In the genomic region with DNA sequence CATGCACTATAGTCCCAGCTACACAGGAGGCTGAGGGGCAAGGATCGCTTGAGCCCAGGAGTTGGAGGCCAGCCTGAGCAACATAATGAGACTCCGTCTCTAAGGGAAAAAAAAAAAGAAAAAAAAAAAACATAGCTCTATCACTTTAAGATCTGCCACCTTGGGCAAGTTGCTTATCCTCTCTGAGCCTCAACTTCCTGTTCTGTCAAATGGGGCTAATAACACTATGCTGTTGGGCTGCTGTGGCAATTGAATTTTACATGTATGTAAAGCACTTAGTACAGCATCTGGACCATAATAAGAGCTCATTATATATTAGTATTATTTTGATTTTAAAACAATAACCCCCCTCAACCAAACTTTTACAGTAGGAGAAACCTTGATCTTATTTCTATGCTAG, we compare ENCODE assay signal across 18 cellular contexts.
A peak's percentile ranks its signal among the peaks of the same experiment; 100 is the strongest.
DNase-seq lines count a peak whose midpoint lies in the region; ATAC-seq, FAIRE-seq and TF ChIP-seq lines count a peak whose summit lies in the region.
"Had no signal": no experiment of that assay in that cellular context is flagged by ENCODE, and none has a peak within 500 bp of the region (broad histone marks: within the 10 kb centered on the region; RNA-seq: fewer than 3 reads in every experiment).

No MANE protein-coding gene starts in this region.

- no peaks in the 10 kb centered on the region for H3K27me3 Mint-ChIP-seq in activated CD8-positive, alpha-beta memory T cell treated with anti-CD3 and anti-CD28 coated beads, Interleukin-2, amount 10 ng/mL, durations not matched to agents 7 days and 5 days
- H3K27me3 Mint-ChIP-seq in naive thymus-derived CD4-positive, alpha-beta T cell, result no peaks in the 10 kb centered on the region
- no peaks in the 10 kb centered on the region for H3K27me3 Mint-ChIP-seq in CD14-positive monocyte (ENCODE audit: low read depth in 3 of 3)
- H3K27me3 Mint-ChIP-seq: IgD-negative memory B cell had no signal

- H3K4me3 Mint-ChIP-seq in activated CD8-positive, alpha-beta memory T cell treated with anti-CD3 and anti-CD28 coated beads, Interleukin-2, amount 10 ng/mL, durations not matched to agents 7 days and 5 days, result no peak overlapping the region
- H3K4me3 Mint-ChIP-seq in naive thymus-derived CD4-positive, alpha-beta T cell, result no peak overlapping the region
- H3K4me3 Mint-ChIP-seq in CD14-positive monocyte, result no peak overlapping the region
- H3K4me3 Mint-ChIP-seq: IgD-negative memory B cell had no signal

- no peaks in the 10 kb centered on the region for H3K4me1 ChIP-seq in GM12878 (ENCODE audit: control insufficient read depth, insufficient read depth, low read length)
- peaks cover 0 to 36% of the 10 kb centered on the region in 2 donors for H3K4me1 ChIP-seq in naive thymus-derived CD4-positive, alpha-beta T cell (ENCODE audit: control insufficient read depth in 2 of 2, insufficient read depth in 2 of 2, low read length in 2 of 2)
- H3K4me1 ChIP-seq: BLaER1 treated with 17β-estradiol and CSF1 and Interleukin-3, amounts not matched to agents 10 nM and 100 nM; SJCRH30 had no signal

- H3K9me3 ChIP-seq in KOPT-K1 (ENCODE audit: insufficient read depth, low read length, poor library complexity, severe bottlenecking), result no peaks in the 10 kb centered on the region
- no peaks in the 10 kb centered on the region; the same call in 2 of the 3 replicates for H3K9me3 ChIP-seq in GM12878 (replicated peaks; ENCODE audit: control insufficient read depth, insufficient read depth, low read length)
- no peaks in the 10 kb centered on the region for H3K9me3 ChIP-seq in naive thymus-derived CD4-positive, alpha-beta T cell (ENCODE audit: control insufficient read depth in 2 of 3, low read length in 3 of 3)
- H3K9me3 ChIP-seq: BLaER1 treated with 17β-estradiol and CSF1 and Interleukin-3, amounts not matched to agents 10 nM and 100 nM; SJCRH30 had no signal

- no peak overlapping the region for H2AFZ ChIP-seq in GM12878 (ENCODE audit: control insufficient read depth, low read depth, low read length)

- TF ChIP-seq RAD21 in GM12878 (IDR thresholded peaks at IDR 0.05; ENCODE audit: insufficient read depth, low read depth, low read length), result no peak

- H3K4me3 ChIP-seq in GM12878, result no peak overlapping the region
- H3K4me3 ChIP-seq in naive thymus-derived CD4-positive, alpha-beta T cell (ENCODE audit: low read length), result no peak overlapping the region
- H3K4me3 ChIP-seq: BLaER1 treated with 17β-estradiol and CSF1 and Interleukin-3, amounts not matched to agents 10 nM and 100 nM; SJCRH30 had no signal

- FAIRE-seq in GM12878 (lab: Jason Lieb, UNC), result no peak
- FAIRE-seq: GM19239 had no signal

- H3K27me3 ChIP-seq in GM12878 (replicated peaks in 1 of 2; ENCODE audit: control insufficient read depth in 2 of 2, insufficient read depth in 2 of 2, low read length in 1 of 2), result no peaks in the 10 kb centered on the region
- H3K27me3 ChIP-seq in naive thymus-derived CD4-positive, alpha-beta T cell (ENCODE audit: control insufficient read depth in 2 of 2, insufficient read depth in 2 of 2, low read length in 2 of 2), result no peaks in the 10 kb centered on the region
- H3K27me3 ChIP-seq: BLaER1 treated with 17β-estradiol and CSF1 and Interleukin-3, amounts not matched to agents 10 nM and 100 nM; SJCRH30 had no signal

- H3K36me3 Mint-ChIP-seq in activated CD8-positive, alpha-beta memory T cell treated with anti-CD3 and anti-CD28 coated beads, Interleukin-2, amount 10 ng/mL, durations not matched to agents 7 days and 5 days, result peaks cover 19% of the 10 kb centered on the region
- H3K36me3 Mint-ChIP-seq in naive thymus-derived CD4-positive, alpha-beta T cell, result peaks cover 0 to 12% (median 7%) of the 10 kb centered on the region in 5 donors
- peaks cover 9 to 19% of the 10 kb centered on the region in 2 donors for H3K36me3 Mint-ChIP-seq in CD14-positive monocyte
- H3K36me3 Mint-ChIP-seq: IgD-negative memory B cell had no signal

- BruUV-seq in GM12878 (replicated peaks; lab: Mats Ljungman, UMichigan), result no TSS peak

- intact Hi-C loops in GM12878 (cut with micrococcal nuclease; ENCODE audit: unreplicated experiment), result no loop called here
- intact Hi-C loops in naive thymus-derived CD4-positive, alpha-beta T cell (cut with micrococcal nuclease), result no loop called here
- intact Hi-C loops in CD14-positive monocyte (cut with micrococcal nuclease), result no loop called here

- CTCF ChIA-PET in activated CD8-positive, alpha-beta memory T cell treated with anti-CD3 and anti-CD28 coated beads, Interleukin-2, amount 10 ng/mL, durations not matched to agents 7 days and 5 days (lab: Charles Lee), result interaction anchor here (0.7 to 1.2 kb wide), 3 partner anchors 40 to 104 kb away, joined by 3 read pairs; no protein-coding TSS in a partner anchor
- CTCF ChIA-PET in GM12878 (lab: Yijun Ruan, JAX), result interaction anchor here (0.9 to 1.5 kb wide), 4 partner anchors 12 to 106 kb away, joined by 3 to 5 read pairs (median 4); no protein-coding TSS in a partner anchor
- CTCF ChIA-PET in naive thymus-derived CD4-positive, alpha-beta T cell (lab: Charles Lee), result no interaction called here

- no peak overlapping the region for H3K9ac ChIP-seq in GM12878 (ENCODE audit: control insufficient read depth, insufficient read depth, low read length)
- H3K9ac ChIP-seq: BLaER1 treated with 17β-estradiol and CSF1 and Interleukin-3, amounts not matched to agents 10 nM and 100 nM had no signal

- H3K27ac ChIP-seq in KOPT-K1 (ENCODE audit: low read depth, low read length, poor library complexity, severe bottlenecking) (peak overlapping the region; percentile 11), GM12878 (ENCODE audit: control insufficient read depth, insufficient read depth) (no peak overlapping the region)
- H3K27ac ChIP-seq in naive thymus-derived CD4-positive, alpha-beta T cell (ENCODE audit: low read depth, low read length), result no peak overlapping the region
- H3K27ac ChIP-seq: BLaER1 treated with 17β-estradiol and CSF1 and Interleukin-3, amounts not matched to agents 10 nM and 100 nM; SJCRH30 had no signal

- TF ChIP-seq CTCF in GM12878 (IDR thresholded peaks at IDR 0.05 in 2 of 3, conservative IDR thresholded peaks at IDR 0.05 in 1 of 3; ENCODE audit: control insufficient read depth in 2 of 3, extremely low read depth in 1 of 3, insufficient read depth in 1 of 3, low read depth in 3 of 3, low read length in 3 of 3) (no peak), CD14-positive monocyte (IDR thresholded peaks at IDR 0.05) (no peak)

- WGBS in GM12878 (ENCODE audit: insufficient coverage, insufficient replicate concordance, low lambda C conversion rate, missing lambda C conversion rate), result 47% methylated on average over 2 of the region's 2 CpGs

- DNase-seq in activated CD8-positive, alpha-beta memory T cell treated with anti-CD3 and anti-CD28 coated beads, Interleukin-2, amount 10 ng/mL, durations not matched to agents 7 days and 5 days, result no peak
- DNase-seq in activated CD8-positive, alpha-beta memory T cell treated with anti-CD3 and anti-CD28 coated beads, Interleukin-2, amount 50 U/mL, for 4 hours, result no peak
- DNase-seq in GM12878 (ENCODE audit: low read depth, low spot score) (no peak), CD14-positive monocyte (ENCODE audit: low spot score) (no peak)
- DNase-seq in naive thymus-derived CD4-positive, alpha-beta T cell, result no peak
- DNase-seq: DMS53, H7, MV-4-11, NCI-H1930, NCI-H526 treated with DMSO at 0.1 percent for 48 hours, RPMI8226, SJCRH30 had no signal

- no peak for TF ChIP-seq POLR2A in GM12878 (IDR thresholded peaks at IDR 0.05; ENCODE audit: low read depth, low read length)

- no peak for TF ChIP-seq EP300 in GM12878 (IDR thresholded peaks at IDR 0.05; ENCODE audit: borderline replicate concordance in 1 of 2, control insufficient read depth in 1 of 2, low read depth in 2 of 2, low read length in 2 of 2)

- POLR2A ChIA-PET in GM12878 (lab: Charles Lee), result interaction anchor here (0.6 kb wide), 1 partner anchor 141 kb away, joined by 3 read pairs; a partner anchor contains a TSS
- POLR2A ChIA-PET in naive thymus-derived CD4-positive, alpha-beta T cell (lab: Charles Lee), result interaction anchor here (0.7 kb wide), 1 partner anchor 272 kb away, joined by 4 read pairs; no protein-coding TSS in a partner anchor

- H3K27ac Mint-ChIP-seq in activated CD8-positive, alpha-beta memory T cell treated with anti-CD3 and anti-CD28 coated beads, Interleukin-2, amount 10 ng/mL, durations not matched to agents 7 days and 5 days, result peak overlapping the region; percentile 73
- peak overlapping the region in 1 of 9 donors; percentile 8 for H3K27ac Mint-ChIP-seq in naive thymus-derived CD4-positive, alpha-beta T cell
- no peak overlapping the region for H3K27ac Mint-ChIP-seq in CD14-positive monocyte

- H3K4me2 ChIP-seq in GM12878 (ENCODE audit: control insufficient read depth, insufficient read depth), result no peak overlapping the region
- H3K4me2 ChIP-seq: BLaER1 treated with 17β-estradiol and CSF1 and Interleukin-3, amounts not matched to agents 10 nM and 100 nM had no signal

- peaks cover 51% of the 10 kb centered on the region for H3K4me1 Mint-ChIP-seq in activated CD8-positive, alpha-beta memory T cell treated with anti-CD3 and anti-CD28 coated beads, Interleukin-2, amount 10 ng/mL, durations not matched to agents 7 days and 5 days
- peaks cover 0 to 32% (median 4%) of the 10 kb centered on the region in 7 donors for H3K4me1 Mint-ChIP-seq in naive thymus-derived CD4-positive, alpha-beta T cell
- peaks cover 1% of the 10 kb centered on the region for H3K4me1 Mint-ChIP-seq in CD14-positive monocyte

- in situ Hi-C loops in GM12878 (cut with MboI), result no loop called here

- ATAC-seq in activated CD8-positive, alpha-beta memory T cell treated with anti-CD3 and anti-CD28 coated beads, Interleukin-2, amount 10 ng/mL, durations not matched to agents 7 days and 5 days, result no peak
- ATAC-seq in GM12878 (peak; percentile 53), GM21367 (IDR thresholded peaks at IDR 0.05; ENCODE audit: unreplicated experiment) (no peak), HG02852 (IDR thresholded peaks at IDR 0.05; ENCODE audit: unreplicated experiment) (no peak)
- ATAC-seq in naive thymus-derived CD4-positive, alpha-beta T cell, result peak; percentile 52

- H3K36me3 ChIP-seq in KOPT-K1 (ENCODE audit: insufficient read depth, low read length) (no peaks in the 10 kb centered on the region), GM12878 (ENCODE audit: control insufficient read depth in 2 of 2, insufficient read depth in 2 of 2, low read length in 1 of 2) (no peaks in the 10 kb centered on the region; a peak in 1 of 4 replicates)
- no peaks in the 10 kb centered on the region for H3K36me3 ChIP-seq in naive thymus-derived CD4-positive, alpha-beta T cell (ENCODE audit: control insufficient read depth in 2 of 3, insufficient read depth in 3 of 3, low read length in 3 of 3)
- H3K36me3 ChIP-seq: SJCRH30 had no signal

- RAD21 ChIA-PET in GM12878 (lab: Charles Lee; ENCODE audit: unreplicated experiment), result interaction anchor here (0.5 to 1.0 kb wide), 2 partner anchors 112 to 182 kb away, joined by 3 to 4 read pairs; no protein-coding TSS in a partner anchor

- no peaks in the 10 kb centered on the region for H3K79me2 ChIP-seq in GM12878 (ENCODE audit: control insufficient read depth, insufficient read depth, low read length)

- no peaks in the 10 kb centered on the region for H4K20me1 ChIP-seq in GM12878 (ENCODE audit: control insufficient read depth, insufficient read depth)

- SMC1A ChIA-PET in GM12878 (lab: Charles Lee; ENCODE audit: uncharacterized antibody, unreplicated experiment), result interaction anchor here (0.6 to 1.9 kb wide), 8 partner anchors 14 to 1041 kb away, joined by 3 to 6 read pairs (median 3); no protein-coding TSS in a partner anchor

- H3K9me3 Mint-ChIP-seq in activated CD8-positive, alpha-beta memory T cell treated with anti-CD3 and anti-CD28 coated beads, Interleukin-2, amount 10 ng/mL, durations not matched to agents 7 days and 5 days (ENCODE audit: low read depth), result no peaks in the 10 kb centered on the region
- H3K9me3 Mint-ChIP-seq in naive thymus-derived CD4-positive, alpha-beta T cell, result peaks cover 0 to 3% (median 0%) of the 10 kb centered on the region in 11 donors
- peaks cover 0 to 2% (median 0%) of the 10 kb centered on the region in 7 donors for H3K9me3 Mint-ChIP-seq in CD14-positive monocyte
- H3K9me3 Mint-ChIP-seq: IgD-negative memory B cell had no signal

Comparison
In these comparisons a context has a peak if more than half of its experiments do, and no peak if none do; other contexts are left out.
1. ATAC-seq: peak in GM12878 (single experiment) and naive thymus-derived CD4-positive, alpha-beta T cell (single experiment); none in activated CD8-positive, alpha-beta memory T cell treated with anti-CD3 and anti-CD28 coated beads, Interleukin-2, amount 10 ng/mL, durations not matched to agents 7 days and 5 days (single experiment), GM21367 (single experiment) and HG02852 (single experiment).